ENCODE assay signal across 2 cellular contexts in genomic region chr7:73611017-73611555, GRCh38.
TF ChIP-seq lines count a peak whose summit lies in the region.

No MANE protein-coding gene starts in this region.

TF ChIP-seq in SK-N-SH, 30 proteins besides CTCF, POLR2A, EP300 and RAD21:
- TF ChIP-seq REST (IDR thresholded peaks at IDR 0.05; ENCODE audit: low read depth, low read length) = no peak
- no peak for TF ChIP-seq TAF1 (IDR thresholded peaks at IDR 0.05; ENCODE audit: borderline replicate concordance, low read depth, low read length)
- TF ChIP-seq CHD2 (IDR thresholded peaks at IDR 0.05; ENCODE audit: low read length, partially characterized antibody) = no peak
- no peak for TF ChIP-seq PBX3 (IDR thresholded peaks at IDR 0.05)
- no peak for TF ChIP-seq RCOR1 (IDR thresholded peaks at IDR 0.05; ENCODE audit: low read length)
- TF ChIP-seq YY1 (IDR thresholded peaks at IDR 0.05; ENCODE audit: low read depth) = no peak
- no peak for TF ChIP-seq IRF3 (IDR thresholded peaks at IDR 0.05; ENCODE audit: low read depth, low read length)
- TF ChIP-seq SIN3A (IDR thresholded peaks at IDR 0.05; ENCODE audit: borderline replicate concordance, low read depth, low read length) = no peak
- no peak for TF ChIP-seq NRF1 (IDR thresholded peaks at IDR 0.05; ENCODE audit: low read depth, low read length)
- no peak for TF ChIP-seq GABPA (IDR thresholded peaks at IDR 0.05; ENCODE audit: low read depth)
- no peak for TF ChIP-seq FOXM1 (IDR thresholded peaks at IDR 0.05; ENCODE audit: low read depth)
- no peak for TF ChIP-seq POLR2AphosphoS5 (IDR thresholded peaks at IDR 0.05; ENCODE audit: low read depth, low read length)
- TF ChIP-seq RXRA (IDR thresholded peaks at IDR 0.05; ENCODE audit: borderline replicate concordance, low read depth) = no peak
- no peak for TF ChIP-seq MAX (IDR thresholded peaks at IDR 0.05; ENCODE audit: low read depth)
- TF ChIP-seq JUND (IDR thresholded peaks at IDR 0.05) = no peak
- TF ChIP-seq TEAD4 (IDR thresholded peaks at IDR 0.05; ENCODE audit: borderline replicate concordance, insufficient read depth) = no peak
- TF ChIP-seq USF2 (IDR thresholded peaks at IDR 0.05; ENCODE audit: borderline replicate concordance, low read depth, low read length) = no peak
TF ChIP-seq in SK-N-SH: peak in this region for 0.

TF ChIP-seq in SK-N-SH treated with all-trans-retinoic acid at 6 μM for 48 hours, 23 proteins besides CTCF, POLR2A, EP300 and RAD21 (continued from another document):
- TF ChIP-seq CSRNP3 (CRISPR knock-in tag; IDR thresholded peaks at IDR 0.05) (no peak), RARB (CRISPR knock-in tag; IDR thresholded peaks at IDR 0.05) (no peak), TCF4 (CRISPR knock-in tag; IDR thresholded peaks at IDR 0.05; ENCODE audit: borderline replicate concordance) (no peak), CSDC2 (CRISPR knock-in tag; IDR thresholded peaks at IDR 0.05) (no peak), SNAI2 (CRISPR knock-in tag; IDR thresholded peaks at IDR 0.05) (no peak), GLIS3 (CRISPR knock-in tag; IDR thresholded peaks at IDR 0.05) (no peak), ZNF565 (CRISPR knock-in tag; conservative IDR thresholded peaks at IDR 0.05; ENCODE audit: low read depth) (no peak), ZNF70 (CRISPR knock-in tag; IDR thresholded peaks at IDR 0.05) (no peak), ZFP30 (CRISPR knock-in tag; IDR thresholded peaks at IDR 0.05) (no peak), ARNTL (CRISPR knock-in tag; IDR thresholded peaks at IDR 0.05; ENCODE audit: borderline replicate concordance, low read depth) (no peak), ZFP3 (CRISPR knock-in tag; IDR thresholded peaks at IDR 0.05) (no peak)
